Comparison of ENCODE assay signal across 1 cellular context in the genomic region with DNA sequence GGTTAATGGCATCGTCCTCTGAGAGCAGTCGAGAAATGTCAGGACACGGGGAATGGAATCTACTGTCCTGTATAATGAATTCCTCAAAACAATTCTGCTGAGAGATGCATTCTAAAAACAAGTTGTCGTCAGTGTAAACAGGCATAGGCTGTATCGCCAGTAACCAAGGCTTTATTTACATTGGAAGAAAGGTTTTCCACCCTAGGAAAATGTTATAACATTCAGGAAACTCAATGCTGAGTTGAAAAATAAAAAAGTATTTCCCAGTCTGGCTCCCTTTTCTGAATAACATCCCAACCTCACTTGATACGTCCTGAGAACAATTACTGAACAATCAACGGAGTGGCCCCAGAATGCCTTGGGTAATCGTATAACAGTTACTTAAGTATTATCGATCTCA.
TF ChIP-seq lines count a peak whose summit lies in the region.

No MANE protein-coding gene starts in this region.

TF ChIP-seq in GM23338, 12 proteins besides CTCF, POLR2A, EP300 and RAD21 (continued from another document):
- TF ChIP-seq, protein P1, sequence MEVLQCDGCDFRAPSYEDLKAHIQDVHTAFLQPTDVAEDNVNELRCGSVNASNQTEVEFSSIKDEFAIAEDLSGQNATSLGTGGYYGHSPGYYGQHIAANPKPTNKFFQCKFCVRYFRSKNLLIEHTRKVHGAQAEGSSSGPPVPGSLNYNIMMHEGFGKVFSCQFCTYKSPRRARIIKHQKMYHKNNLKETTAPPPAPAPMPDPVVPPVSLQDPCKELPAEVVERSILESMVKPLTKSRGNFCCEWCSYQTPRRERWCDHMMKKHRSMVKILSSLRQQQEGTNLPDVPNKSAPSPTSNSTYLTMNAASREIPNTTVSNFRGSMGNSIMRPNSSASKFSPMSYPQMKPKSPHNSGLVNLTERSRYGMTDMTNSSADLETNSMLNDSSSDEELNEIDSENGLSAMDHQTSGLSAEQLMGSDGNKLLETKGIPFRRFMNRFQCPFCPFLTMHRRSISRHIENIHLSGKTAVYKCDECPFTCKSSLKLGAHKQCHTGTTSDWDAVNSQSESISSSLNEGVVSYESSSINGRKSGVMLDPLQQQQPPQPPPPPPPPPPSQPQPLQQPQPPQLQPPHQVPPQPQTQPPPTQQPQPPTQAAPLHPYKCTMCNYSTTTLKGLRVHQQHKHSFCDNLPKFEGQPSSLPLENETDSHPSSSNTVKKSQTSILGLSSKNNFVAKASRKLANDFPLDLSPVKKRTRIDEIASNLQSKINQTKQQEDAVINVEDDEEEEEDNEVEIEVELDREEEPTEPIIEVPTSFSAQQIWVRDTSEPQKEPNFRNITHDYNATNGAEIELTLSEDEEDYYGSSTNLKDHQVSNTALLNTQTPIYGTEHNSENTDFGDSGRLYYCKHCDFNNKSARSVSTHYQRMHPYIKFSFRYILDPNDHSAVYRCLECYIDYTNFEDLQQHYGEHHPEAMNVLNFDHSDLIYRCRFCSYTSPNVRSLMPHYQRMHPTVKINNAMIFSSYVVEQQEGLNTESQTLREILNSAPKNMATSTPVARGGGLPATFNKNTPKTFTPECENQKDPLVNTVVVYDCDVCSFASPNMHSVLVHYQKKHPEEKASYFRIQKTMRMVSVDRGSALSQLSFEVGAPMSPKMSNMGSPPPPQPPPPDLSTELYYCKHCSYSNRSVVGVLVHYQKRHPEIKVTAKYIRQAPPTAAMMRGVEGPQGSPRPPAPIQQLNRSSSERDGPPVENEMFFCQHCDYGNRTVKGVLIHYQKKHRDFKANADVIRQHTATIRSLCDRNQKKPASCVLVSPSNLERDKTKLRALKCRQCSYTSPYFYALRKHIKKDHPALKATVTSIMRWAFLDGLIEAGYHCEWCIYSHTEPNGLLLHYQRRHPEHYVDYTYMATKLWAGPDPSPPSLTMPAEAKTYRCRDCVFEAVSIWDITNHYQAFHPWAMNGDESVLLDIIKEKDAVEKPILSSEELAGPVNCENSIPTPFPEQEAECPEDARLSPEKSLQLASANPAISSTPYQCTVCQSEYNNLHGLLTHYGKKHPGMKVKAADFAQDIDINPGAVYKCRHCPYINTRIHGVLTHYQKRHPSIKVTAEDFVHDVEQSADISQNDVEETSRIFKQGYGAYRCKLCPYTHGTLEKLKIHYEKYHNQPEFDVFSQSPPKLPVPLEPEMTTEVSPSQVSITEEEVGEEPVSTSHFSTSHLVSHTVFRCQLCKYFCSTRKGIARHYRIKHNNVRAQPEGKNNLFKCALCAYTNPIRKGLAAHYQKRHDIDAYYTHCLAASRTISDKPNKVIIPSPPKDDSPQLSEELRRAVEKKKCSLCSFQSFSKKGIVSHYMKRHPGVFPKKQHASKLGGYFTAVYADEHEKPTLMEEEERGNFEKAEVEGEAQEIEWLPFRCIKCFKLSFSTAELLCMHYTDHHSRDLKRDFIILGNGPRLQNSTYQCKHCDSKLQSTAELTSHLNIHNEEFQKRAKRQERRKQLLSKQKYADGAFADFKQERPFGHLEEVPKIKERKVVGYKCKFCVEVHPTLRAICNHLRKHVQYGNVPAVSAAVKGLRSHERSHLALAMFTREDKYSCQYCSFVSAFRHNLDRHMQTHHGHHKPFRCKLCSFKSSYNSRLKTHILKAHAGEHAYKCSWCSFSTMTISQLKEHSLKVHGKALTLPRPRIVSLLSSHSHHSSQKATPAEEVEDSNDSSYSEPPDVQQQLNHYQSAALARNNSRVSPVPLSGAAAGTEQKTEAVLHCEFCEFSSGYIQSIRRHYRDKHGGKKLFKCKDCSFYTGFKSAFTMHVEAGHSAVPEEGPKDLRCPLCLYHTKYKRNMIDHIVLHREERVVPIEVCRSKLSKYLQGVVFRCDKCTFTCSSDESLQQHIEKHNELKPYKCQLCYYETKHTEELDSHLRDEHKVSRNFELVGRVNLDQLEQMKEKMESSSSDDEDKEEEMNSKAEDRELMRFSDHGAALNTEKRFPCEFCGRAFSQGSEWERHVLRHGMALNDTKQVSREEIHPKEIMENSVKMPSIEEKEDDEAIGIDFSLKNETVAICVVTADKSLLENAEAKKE (CRISPR knock-in tag; IDR thresholded peaks at IDR 0.05): no peak
- no peak for TF ChIP-seq EZH2phosphoT487 (IDR thresholded peaks at IDR 0.05; ENCODE audit: unreplicated experiment)
- no peak for TF ChIP-seq JUNB (IDR thresholded peaks at IDR 0.05; ENCODE audit: unreplicated experiment)
- no peak for TF ChIP-seq EZH2 (IDR thresholded peaks at IDR 0.05; ENCODE audit: low read depth, unreplicated experiment)
- TF ChIP-seq, protein P2, sequence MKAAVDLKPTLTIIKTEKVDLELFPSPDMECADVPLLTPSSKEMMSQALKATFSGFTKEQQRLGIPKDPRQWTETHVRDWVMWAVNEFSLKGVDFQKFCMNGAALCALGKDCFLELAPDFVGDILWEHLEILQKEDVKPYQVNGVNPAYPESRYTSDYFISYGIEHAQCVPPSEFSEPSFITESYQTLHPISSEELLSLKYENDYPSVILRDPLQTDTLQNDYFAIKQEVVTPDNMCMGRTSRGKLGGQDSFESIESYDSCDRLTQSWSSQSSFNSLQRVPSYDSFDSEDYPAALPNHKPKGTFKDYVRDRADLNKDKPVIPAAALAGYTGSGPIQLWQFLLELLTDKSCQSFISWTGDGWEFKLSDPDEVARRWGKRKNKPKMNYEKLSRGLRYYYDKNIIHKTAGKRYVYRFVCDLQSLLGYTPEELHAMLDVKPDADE (IDR thresholded peaks at IDR 0.05): no peak
- no peak for TF ChIP-seq STAT1 (IDR thresholded peaks at IDR 0.05; ENCODE audit: unreplicated experiment)
- TF ChIP-seq ZNF114 (CRISPR knock-in tag; IDR thresholded peaks at IDR 0.05): no peak
- TF ChIP-seq NANOG (IDR thresholded peaks at IDR 0.05; ENCODE audit: borderline replicate concordance): no peak
- TF ChIP-seq, protein P3, sequence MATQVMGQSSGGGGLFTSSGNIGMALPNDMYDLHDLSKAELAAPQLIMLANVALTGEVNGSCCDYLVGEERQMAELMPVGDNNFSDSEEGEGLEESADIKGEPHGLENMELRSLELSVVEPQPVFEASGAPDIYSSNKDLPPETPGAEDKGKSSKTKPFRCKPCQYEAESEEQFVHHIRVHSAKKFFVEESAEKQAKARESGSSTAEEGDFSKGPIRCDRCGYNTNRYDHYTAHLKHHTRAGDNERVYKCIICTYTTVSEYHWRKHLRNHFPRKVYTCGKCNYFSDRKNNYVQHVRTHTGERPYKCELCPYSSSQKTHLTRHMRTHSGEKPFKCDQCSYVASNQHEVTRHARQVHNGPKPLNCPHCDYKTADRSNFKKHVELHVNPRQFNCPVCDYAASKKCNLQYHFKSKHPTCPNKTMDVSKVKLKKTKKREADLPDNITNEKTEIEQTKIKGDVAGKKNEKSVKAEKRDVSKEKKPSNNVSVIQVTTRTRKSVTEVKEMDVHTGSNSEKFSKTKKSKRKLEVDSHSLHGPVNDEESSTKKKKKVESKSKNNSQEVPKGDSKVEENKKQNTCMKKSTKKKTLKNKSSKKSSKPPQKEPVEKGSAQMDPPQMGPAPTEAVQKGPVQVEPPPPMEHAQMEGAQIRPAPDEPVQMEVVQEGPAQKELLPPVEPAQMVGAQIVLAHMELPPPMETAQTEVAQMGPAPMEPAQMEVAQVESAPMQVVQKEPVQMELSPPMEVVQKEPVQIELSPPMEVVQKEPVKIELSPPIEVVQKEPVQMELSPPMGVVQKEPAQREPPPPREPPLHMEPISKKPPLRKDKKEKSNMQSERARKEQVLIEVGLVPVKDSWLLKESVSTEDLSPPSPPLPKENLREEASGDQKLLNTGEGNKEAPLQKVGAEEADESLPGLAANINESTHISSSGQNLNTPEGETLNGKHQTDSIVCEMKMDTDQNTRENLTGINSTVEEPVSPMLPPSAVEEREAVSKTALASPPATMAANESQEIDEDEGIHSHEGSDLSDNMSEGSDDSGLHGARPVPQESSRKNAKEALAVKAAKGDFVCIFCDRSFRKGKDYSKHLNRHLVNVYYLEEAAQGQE (IDR thresholded peaks at IDR 0.05; ENCODE audit: unreplicated experiment): no peak
